Comparison of ENCODE assay signal across 9 cellular contexts in the genomic region with DNA sequence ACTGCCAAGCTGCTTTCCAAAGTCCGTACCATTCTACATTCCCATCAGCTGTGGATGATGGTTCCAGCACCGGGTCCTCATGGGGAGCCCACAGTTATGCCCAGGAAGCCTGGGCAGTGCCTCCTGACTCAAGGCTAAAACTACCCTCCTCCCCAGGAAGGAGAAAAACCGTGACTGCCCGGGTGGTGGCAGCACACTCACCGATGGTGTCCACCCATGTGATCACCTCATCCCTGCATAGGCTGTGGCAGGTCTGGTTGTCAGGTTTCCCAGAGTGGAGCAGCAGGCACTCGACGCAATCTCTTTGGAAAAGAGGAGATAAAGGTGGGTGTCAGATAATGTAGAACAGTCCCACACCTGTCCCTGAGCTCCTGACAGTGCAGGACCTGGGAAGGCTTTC. TPM values are rescaled to one million over a fixed set of nuclear protein-coding genes. Genes with fewer than 3 reads are reported as not detected.
DNase-seq lines count a peak whose midpoint lies in the region; ATAC-seq and TF ChIP-seq lines count a peak whose summit lies in the region.
"Had no signal": no experiment of that assay in that cellular context is flagged by ENCODE, and none has a peak within 500 bp of the region (broad histone marks: within the 10 kb centered on the region; RNA-seq: fewer than 3 reads in every experiment).

No MANE protein-coding gene starts in this region.

- peaks cover 19% of the 10 kb centered on the region for H3K4me1 Mint-ChIP-seq in glutamatergic neuron (ENCODE audit: low read depth, unreplicated experiment)

- H3K36me3 ChIP-seq in left ventricle myocardium inferior (peaks cover 51% of the 10 kb centered on the region), upper lobe of right lung (peaks cover 45% of the 10 kb centered on the region)
- H3K36me3 ChIP-seq: ovary had no signal

- H3K27ac Mint-ChIP-seq in glutamatergic neuron (ENCODE audit: unreplicated experiment), result no peak overlapping the region

- intact Hi-C loops in left ventricle myocardium inferior (cut with micrococcal nuclease), result no loop called here
- intact Hi-C loops in Right ventricle myocardium inferior (cut with DNase I), result no loop called here
- intact Hi-C loops in upper lobe of right lung (cut with DNase I), result no loop called here

- H3K27me3 ChIP-seq in left ventricle myocardium inferior (ENCODE audit: low read depth) (no peaks in the 10 kb centered on the region), upper lobe of right lung (no peaks in the 10 kb centered on the region)
- H3K27me3 ChIP-seq: ovary had no signal

- no peak for ATAC-seq in Right ventricle myocardium inferior
- peak; percentile 22 for ATAC-seq in upper lobe of right lung

- peaks cover 3% of the 10 kb centered on the region for H3K27me3 Mint-ChIP-seq in glutamatergic neuron (ENCODE audit: unreplicated experiment)

- no peak overlapping the region for H3K4me3 ChIP-seq in left ventricle myocardium inferior
- H3K4me3 ChIP-seq in LNCaP clone FGC (ENCODE audit: low read depth, low read length), result no peak overlapping the region
- H3K4me3 ChIP-seq in cardiac fibroblast (replicated peaks in 1 of 2; ENCODE audit: low read depth in 2 of 2, low read length in 2 of 2), result no peak overlapping the region
- H3K4me3 ChIP-seq in upper lobe of right lung, result no peak overlapping the region
- H3K4me3 ChIP-seq: ovary had no signal

- no peak overlapping the region for H3K4me3 Mint-ChIP-seq in glutamatergic neuron (ENCODE audit: unreplicated experiment)

- peaks cover 2% of the 10 kb centered on the region for H3K9me3 Mint-ChIP-seq in glutamatergic neuron (ENCODE audit: unreplicated experiment)

- H3K4me1 ChIP-seq in left ventricle myocardium inferior (peaks cover 50% of the 10 kb centered on the region), upper lobe of right lung (peaks cover 22% of the 10 kb centered on the region)

- H3K36me3 Mint-ChIP-seq in glutamatergic neuron (ENCODE audit: unreplicated experiment), result no peaks in the 10 kb centered on the region

- DNase-seq in left ventricle myocardium inferior (no peak), Right ventricle myocardium inferior (ENCODE audit: missing footprints) (no peak), LNCaP clone FGC (ENCODE audit: low read depth) (no peak), cardiac fibroblast (ENCODE audit: low read depth in 2 of 2) (no peak), upper lobe of right lung (no peak), SKM-1 (lab: John Stamatoyannopoulos, UW; ENCODE audit: unreplicated experiment) (no peak), ureter (ENCODE audit: low spot score) (no peak), glutamatergic neuron (no peak)
- DNase-seq: ovary had no signal

- no peak overlapping the region for H3K27ac ChIP-seq in left ventricle myocardium inferior (replicated peaks)
- H3K27ac ChIP-seq in upper lobe of right lung, result no peak overlapping the region
- H3K27ac ChIP-seq: ovary had no signal

- peak; percentile 41 for TF ChIP-seq CTCF in left ventricle myocardium inferior (IDR thresholded peaks at IDR 0.05; ENCODE audit: borderline replicate concordance)
- TF ChIP-seq CTCF in LNCaP clone FGC (IDR thresholded peaks at IDR 0.05; ENCODE audit: control insufficient read depth, extremely low read depth, insufficient read depth), result peak; percentile 54
- TF ChIP-seq CTCF in cardiac fibroblast (IDR thresholded peaks at IDR 0.05; ENCODE audit: low read depth, low read length), result peak; percentile 28
- TF ChIP-seq CTCF in upper lobe of right lung (IDR thresholded peaks at IDR 0.05), result no peak
- no peak for TF ChIP-seq CTCF in glutamatergic neuron (IDR thresholded peaks at IDR 0.05; ENCODE audit: partially characterized antibody, unreplicated experiment)

- H3K9me3 ChIP-seq in left ventricle myocardium inferior (replicated peaks) (no peaks in the 10 kb centered on the region), upper lobe of right lung (no peaks in the 10 kb centered on the region)
- H3K9me3 ChIP-seq: ovary had no signal

RNA-seq across cellular contexts. Expression of gene UMPS, which starts 38.6 kb away (rescaled TPM):
- total RNA-seq in left ventricle myocardium inferior, result 9.0 TPM
- total RNA-seq in Right ventricle myocardium inferior, result 9.4 TPM
- 22.2 TPM for total RNA-seq in upper lobe of right lung
- 33.6 TPM for total RNA-seq in ureter
- 30.7 TPM for total RNA-seq in glutamatergic neuron (ENCODE audit: unreplicated experiment)

Comparison
In these comparisons a context has a peak if more than half of its experiments do, and no peak if none do; other contexts are left out.
1. CTCF ChIP-seq: peak in left ventricle myocardium inferior (single experiment), LNCaP clone FGC (single experiment) and cardiac fibroblast (single experiment); none in upper lobe of right lung (single experiment) and glutamatergic neuron (single experiment).